In the genomic region with DNA sequence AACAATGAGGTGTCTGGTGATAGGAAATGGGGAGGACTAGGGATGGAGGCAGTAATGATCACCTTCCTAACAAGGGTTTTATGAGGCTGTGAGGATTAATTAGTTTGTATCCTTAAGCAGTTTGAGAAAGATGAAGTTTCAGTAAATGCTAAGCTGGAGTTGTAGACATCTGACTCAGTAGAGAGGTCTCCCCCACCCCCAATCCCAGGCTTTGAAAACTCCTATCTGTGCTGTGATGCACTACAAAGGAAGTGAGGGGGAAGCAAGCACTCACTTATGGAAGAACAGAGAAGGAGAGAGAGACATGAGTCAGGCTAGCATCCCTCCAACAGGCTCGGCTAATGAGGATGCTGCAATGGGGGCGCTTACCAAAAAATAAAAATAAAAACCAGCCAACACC, we compare ENCODE assay signal across 1 cellular context.
TF ChIP-seq lines count a peak whose summit lies in the region.

No MANE protein-coding gene starts in this region.

TF ChIP-seq in GM23338, 12 proteins besides CTCF, POLR2A, EP300 and RAD21 (continued from another document):
- TF ChIP-seq, protein P1, sequence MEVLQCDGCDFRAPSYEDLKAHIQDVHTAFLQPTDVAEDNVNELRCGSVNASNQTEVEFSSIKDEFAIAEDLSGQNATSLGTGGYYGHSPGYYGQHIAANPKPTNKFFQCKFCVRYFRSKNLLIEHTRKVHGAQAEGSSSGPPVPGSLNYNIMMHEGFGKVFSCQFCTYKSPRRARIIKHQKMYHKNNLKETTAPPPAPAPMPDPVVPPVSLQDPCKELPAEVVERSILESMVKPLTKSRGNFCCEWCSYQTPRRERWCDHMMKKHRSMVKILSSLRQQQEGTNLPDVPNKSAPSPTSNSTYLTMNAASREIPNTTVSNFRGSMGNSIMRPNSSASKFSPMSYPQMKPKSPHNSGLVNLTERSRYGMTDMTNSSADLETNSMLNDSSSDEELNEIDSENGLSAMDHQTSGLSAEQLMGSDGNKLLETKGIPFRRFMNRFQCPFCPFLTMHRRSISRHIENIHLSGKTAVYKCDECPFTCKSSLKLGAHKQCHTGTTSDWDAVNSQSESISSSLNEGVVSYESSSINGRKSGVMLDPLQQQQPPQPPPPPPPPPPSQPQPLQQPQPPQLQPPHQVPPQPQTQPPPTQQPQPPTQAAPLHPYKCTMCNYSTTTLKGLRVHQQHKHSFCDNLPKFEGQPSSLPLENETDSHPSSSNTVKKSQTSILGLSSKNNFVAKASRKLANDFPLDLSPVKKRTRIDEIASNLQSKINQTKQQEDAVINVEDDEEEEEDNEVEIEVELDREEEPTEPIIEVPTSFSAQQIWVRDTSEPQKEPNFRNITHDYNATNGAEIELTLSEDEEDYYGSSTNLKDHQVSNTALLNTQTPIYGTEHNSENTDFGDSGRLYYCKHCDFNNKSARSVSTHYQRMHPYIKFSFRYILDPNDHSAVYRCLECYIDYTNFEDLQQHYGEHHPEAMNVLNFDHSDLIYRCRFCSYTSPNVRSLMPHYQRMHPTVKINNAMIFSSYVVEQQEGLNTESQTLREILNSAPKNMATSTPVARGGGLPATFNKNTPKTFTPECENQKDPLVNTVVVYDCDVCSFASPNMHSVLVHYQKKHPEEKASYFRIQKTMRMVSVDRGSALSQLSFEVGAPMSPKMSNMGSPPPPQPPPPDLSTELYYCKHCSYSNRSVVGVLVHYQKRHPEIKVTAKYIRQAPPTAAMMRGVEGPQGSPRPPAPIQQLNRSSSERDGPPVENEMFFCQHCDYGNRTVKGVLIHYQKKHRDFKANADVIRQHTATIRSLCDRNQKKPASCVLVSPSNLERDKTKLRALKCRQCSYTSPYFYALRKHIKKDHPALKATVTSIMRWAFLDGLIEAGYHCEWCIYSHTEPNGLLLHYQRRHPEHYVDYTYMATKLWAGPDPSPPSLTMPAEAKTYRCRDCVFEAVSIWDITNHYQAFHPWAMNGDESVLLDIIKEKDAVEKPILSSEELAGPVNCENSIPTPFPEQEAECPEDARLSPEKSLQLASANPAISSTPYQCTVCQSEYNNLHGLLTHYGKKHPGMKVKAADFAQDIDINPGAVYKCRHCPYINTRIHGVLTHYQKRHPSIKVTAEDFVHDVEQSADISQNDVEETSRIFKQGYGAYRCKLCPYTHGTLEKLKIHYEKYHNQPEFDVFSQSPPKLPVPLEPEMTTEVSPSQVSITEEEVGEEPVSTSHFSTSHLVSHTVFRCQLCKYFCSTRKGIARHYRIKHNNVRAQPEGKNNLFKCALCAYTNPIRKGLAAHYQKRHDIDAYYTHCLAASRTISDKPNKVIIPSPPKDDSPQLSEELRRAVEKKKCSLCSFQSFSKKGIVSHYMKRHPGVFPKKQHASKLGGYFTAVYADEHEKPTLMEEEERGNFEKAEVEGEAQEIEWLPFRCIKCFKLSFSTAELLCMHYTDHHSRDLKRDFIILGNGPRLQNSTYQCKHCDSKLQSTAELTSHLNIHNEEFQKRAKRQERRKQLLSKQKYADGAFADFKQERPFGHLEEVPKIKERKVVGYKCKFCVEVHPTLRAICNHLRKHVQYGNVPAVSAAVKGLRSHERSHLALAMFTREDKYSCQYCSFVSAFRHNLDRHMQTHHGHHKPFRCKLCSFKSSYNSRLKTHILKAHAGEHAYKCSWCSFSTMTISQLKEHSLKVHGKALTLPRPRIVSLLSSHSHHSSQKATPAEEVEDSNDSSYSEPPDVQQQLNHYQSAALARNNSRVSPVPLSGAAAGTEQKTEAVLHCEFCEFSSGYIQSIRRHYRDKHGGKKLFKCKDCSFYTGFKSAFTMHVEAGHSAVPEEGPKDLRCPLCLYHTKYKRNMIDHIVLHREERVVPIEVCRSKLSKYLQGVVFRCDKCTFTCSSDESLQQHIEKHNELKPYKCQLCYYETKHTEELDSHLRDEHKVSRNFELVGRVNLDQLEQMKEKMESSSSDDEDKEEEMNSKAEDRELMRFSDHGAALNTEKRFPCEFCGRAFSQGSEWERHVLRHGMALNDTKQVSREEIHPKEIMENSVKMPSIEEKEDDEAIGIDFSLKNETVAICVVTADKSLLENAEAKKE (CRISPR knock-in tag; IDR thresholded peaks at IDR 0.05): no peak
- TF ChIP-seq, protein P2, sequence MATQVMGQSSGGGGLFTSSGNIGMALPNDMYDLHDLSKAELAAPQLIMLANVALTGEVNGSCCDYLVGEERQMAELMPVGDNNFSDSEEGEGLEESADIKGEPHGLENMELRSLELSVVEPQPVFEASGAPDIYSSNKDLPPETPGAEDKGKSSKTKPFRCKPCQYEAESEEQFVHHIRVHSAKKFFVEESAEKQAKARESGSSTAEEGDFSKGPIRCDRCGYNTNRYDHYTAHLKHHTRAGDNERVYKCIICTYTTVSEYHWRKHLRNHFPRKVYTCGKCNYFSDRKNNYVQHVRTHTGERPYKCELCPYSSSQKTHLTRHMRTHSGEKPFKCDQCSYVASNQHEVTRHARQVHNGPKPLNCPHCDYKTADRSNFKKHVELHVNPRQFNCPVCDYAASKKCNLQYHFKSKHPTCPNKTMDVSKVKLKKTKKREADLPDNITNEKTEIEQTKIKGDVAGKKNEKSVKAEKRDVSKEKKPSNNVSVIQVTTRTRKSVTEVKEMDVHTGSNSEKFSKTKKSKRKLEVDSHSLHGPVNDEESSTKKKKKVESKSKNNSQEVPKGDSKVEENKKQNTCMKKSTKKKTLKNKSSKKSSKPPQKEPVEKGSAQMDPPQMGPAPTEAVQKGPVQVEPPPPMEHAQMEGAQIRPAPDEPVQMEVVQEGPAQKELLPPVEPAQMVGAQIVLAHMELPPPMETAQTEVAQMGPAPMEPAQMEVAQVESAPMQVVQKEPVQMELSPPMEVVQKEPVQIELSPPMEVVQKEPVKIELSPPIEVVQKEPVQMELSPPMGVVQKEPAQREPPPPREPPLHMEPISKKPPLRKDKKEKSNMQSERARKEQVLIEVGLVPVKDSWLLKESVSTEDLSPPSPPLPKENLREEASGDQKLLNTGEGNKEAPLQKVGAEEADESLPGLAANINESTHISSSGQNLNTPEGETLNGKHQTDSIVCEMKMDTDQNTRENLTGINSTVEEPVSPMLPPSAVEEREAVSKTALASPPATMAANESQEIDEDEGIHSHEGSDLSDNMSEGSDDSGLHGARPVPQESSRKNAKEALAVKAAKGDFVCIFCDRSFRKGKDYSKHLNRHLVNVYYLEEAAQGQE (IDR thresholded peaks at IDR 0.05; ENCODE audit: unreplicated experiment): no peak
- TF ChIP-seq POLR2AphosphoS5 (IDR thresholded peaks at IDR 0.05; ENCODE audit: low read depth) (no peak), EZH2 (IDR thresholded peaks at IDR 0.05; ENCODE audit: low read depth, unreplicated experiment) (no peak)
